ENCODE assay signal across 1 cellular context in the genomic region with DNA sequence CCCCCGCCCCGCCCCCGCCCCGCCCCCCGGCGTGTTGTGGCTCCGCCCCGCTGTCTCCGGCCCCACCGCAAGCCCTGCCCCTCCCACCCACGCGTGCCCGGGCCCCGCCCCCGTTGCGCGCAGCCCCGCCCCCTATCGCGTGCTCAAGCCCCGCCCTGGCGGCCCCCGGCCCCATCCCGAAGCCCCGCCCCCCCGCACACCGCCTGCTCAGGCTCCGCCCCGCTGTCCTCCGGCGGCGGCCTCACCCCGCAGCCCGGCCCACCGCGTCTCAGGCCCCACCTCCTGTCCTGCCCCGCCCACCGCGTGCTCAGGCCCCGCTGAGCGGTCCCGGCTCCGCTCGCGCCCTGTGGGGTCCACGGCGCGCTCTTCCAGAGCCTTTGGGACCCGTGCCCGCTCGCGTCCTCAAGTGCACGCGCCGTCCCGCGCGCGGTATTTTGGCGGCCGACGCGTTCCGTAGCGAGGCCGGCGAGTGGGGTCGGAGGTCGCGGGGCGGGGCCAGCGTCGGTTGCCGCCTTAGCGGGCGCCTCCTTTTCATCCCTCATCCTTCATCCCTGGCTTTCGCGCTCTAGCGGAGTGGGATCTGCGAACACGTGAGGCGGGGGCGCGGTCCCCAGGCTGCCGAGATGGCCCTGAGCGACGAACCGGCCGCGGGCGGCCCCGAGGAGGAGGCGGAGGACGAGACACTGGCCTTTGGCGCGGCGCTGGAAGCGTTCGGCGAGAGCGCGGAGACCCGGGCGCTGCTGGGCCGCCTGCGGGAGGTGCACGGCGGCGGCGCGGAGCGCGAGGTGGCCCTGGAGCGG.
A peak's percentile ranks its signal among the peaks of the same experiment; 100 is the strongest.
TF ChIP-seq lines count a peak whose summit lies in the region.

A gene (plus strand): TSS at position 495 of the 800 bp plus-strand sequence. CDS start 129 bp downstream, at position 624.

TF ChIP-seq in HepG2, 621 proteins besides CTCF, POLR2A, EP300 and RAD21 (continued from another document and continues in another):
- TF ChIP-seq, protein P1, sequence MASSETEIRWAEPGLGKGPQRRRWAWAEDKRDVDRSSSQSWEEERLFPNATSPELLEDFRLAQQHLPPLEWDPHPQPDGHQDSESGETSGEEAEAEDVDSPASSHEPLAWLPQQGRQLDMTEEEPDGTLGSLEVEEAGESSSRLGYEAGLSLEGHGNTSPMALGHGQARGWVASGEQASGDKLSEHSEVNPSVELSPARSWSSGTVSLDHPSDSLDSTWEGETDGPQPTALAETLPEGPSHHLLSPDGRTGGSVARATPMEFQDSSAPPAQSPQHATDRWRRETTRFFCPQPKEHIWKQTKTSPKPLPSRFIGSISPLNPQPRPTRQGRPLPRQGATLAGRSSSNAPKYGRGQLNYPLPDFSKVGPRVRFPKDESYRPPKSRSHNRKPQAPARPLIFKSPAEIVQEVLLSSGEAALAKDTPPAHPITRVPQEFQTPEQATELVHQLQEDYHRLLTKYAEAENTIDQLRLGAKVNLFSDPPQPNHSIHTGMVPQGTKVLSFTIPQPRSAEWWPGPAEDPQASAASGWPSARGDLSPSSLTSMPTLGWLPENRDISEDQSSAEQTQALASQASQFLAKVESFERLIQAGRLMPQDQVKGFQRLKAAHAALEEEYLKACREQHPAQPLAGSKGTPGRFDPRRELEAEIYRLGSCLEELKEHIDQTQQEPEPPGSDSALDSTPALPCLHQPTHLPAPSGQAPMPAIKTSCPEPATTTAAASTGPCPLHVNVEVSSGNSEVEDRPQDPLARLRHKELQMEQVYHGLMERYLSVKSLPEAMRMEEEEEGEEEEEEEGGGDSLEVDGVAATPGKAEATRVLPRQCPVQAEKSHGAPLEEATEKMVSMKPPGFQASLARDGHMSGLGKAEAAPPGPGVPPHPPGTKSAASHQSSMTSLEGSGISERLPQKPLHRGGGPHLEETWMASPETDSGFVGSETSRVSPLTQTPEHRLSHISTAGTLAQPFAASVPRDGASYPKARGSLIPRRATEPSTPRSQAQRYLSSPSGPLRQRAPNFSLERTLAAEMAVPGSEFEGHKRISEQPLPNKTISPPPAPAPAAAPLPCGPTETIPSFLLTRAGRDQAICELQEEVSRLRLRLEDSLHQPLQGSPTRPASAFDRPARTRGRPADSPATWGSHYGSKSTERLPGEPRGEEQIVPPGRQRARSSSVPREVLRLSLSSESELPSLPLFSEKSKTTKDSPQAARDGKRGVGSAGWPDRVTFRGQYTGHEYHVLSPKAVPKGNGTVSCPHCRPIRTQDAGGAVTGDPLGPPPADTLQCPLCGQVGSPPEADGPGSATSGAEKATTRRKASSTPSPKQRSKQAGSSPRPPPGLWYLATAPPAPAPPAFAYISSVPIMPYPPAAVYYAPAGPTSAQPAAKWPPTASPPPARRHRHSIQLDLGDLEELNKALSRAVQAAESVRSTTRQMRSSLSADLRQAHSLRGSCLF (CRISPR knock-in tag; IDR thresholded peaks at IDR 0.05; ENCODE audit: borderline replicate concordance) = peak; percentile 84; the same call in 1 of the 2 replicates
- TF ChIP-seq ZSCAN12 (CRISPR knock-in tag; IDR thresholded peaks at IDR 0.05) (peak; percentile 89; the same call in 1 of the 2 replicates), IKZF1 (IDR thresholded peaks at IDR 0.05) (no peak), SKI (IDR thresholded peaks at IDR 0.05; ENCODE audit: partially characterized antibody) (peak; percentile 58), SNRNP70 (IDR thresholded peaks at IDR 0.05; ENCODE audit: low read depth, low read length) (no peak), SMYD3 (CRISPR knock-in tag; IDR thresholded peaks at IDR 0.05) (no peak), ZFYVE20 (CRISPR knock-in tag; IDR thresholded peaks at IDR 0.05; ENCODE audit: borderline replicate concordance, low read depth) (0 out of 2 replicates have a peak, but pooled peaks have one; percentile 30), ZSCAN29 (CRISPR knock-in tag; conservative IDR thresholded peaks at IDR 0.05) (0 out of 2 replicates have a peak, but pooled peaks have one; percentile 62), ZNF720 (CRISPR knock-in tag; IDR thresholded peaks at IDR 0.05) (no peak), ZFP1 (CRISPR knock-in tag; IDR thresholded peaks at IDR 0.05) (peak; percentile 77; the same call in 1 of the 2 replicates), SIN3B (IDR thresholded peaks at IDR 0.05; ENCODE audit: low read length) (peak; percentile 54; the same call in 1 of the 2 replicates), ZNF501 (CRISPR knock-in tag; IDR thresholded peaks at IDR 0.05) (peak; percentile 99), JUNB (CRISPR knock-in tag; IDR thresholded peaks at IDR 0.05; ENCODE audit: borderline replicate concordance) (peak; percentile 51; the same call in 1 of the 2 replicates), KAT2B (IDR thresholded peaks at IDR 0.05; ENCODE audit: borderline replicate concordance, low read depth, low read length) (no peak), RBAK (CRISPR knock-in tag; IDR thresholded peaks at IDR 0.05) (no peak), SNAPC2 (CRISPR knock-in tag; IDR thresholded peaks at IDR 0.05) (peak; percentile 81; the same call in 1 of the 2 replicates), MLLT10 (CRISPR knock-in tag; IDR thresholded peaks at IDR 0.05) (no peak), CC2D1A (CRISPR knock-in tag; IDR thresholded peaks at IDR 0.05) (no peak), FOXK1 (CRISPR knock-in tag; IDR thresholded peaks at IDR 0.05; ENCODE audit: borderline replicate concordance, low read depth) (peak; percentile 83; the same call in 1 of the 2 replicates), ZNF235 (CRISPR knock-in tag; IDR thresholded peaks at IDR 0.05; ENCODE audit: borderline replicate concordance) (peak; percentile 64; the same call in 1 of the 2 replicates), ZNF615 (CRISPR knock-in tag; IDR thresholded peaks at IDR 0.05; ENCODE audit: borderline replicate concordance) (no peak), ZNF83 (CRISPR knock-in tag; IDR thresholded peaks at IDR 0.05; ENCODE audit: borderline replicate concordance) (peak; percentile 90; the same call in 1 of the 2 replicates), STAT5B (CRISPR knock-in tag; IDR thresholded peaks at IDR 0.05) (no peak), JDP2 (CRISPR knock-in tag; IDR thresholded peaks at IDR 0.05; ENCODE audit: borderline replicate concordance) (no peak; the same call in 1 of the 2 replicates), ZNF572 (CRISPR knock-in tag; IDR thresholded peaks at IDR 0.05) (peak; percentile 78; the same call in 1 of the 2 replicates), MAFG (CRISPR knock-in tag; IDR thresholded peaks at IDR 0.05) (no peak), ZBTB21 (CRISPR knock-in tag; IDR thresholded peaks at IDR 0.05) (0 out of 2 replicates have a peak, but pooled peaks have one; percentile 59), BHLHE40 (IDR thresholded peaks at IDR 0.05; ENCODE audit: low read length) (peak; percentile 75), DPF2 (CRISPR knock-in tag; IDR thresholded peaks at IDR 0.05; ENCODE audit: borderline replicate concordance, low read depth) (no peak), ZNF775 (CRISPR knock-in tag; IDR thresholded peaks at IDR 0.05; ENCODE audit: borderline replicate concordance) (no peak), CREB1 (IDR thresholded peaks at IDR 0.05) (peak; percentile 74), CREB1 (CRISPR knock-in tag; IDR thresholded peaks at IDR 0.05) (no peak), ZNF746 (CRISPR knock-in tag; IDR thresholded peaks at IDR 0.05) (no peak; the same call in 1 of the 2 replicates), NR2C2 (CRISPR knock-in tag; IDR thresholded peaks at IDR 0.05; ENCODE audit: borderline replicate concordance) (peak; percentile 100), SIN3A (IDR thresholded peaks at IDR 0.05; ENCODE audit: borderline replicate concordance, low read depth, low read length) (peak; percentile 63; the same call in 1 of the 2 replicates), TSC22D2 (CRISPR knock-in tag; IDR thresholded peaks at IDR 0.05; ENCODE audit: borderline replicate concordance) (peak; percentile 96; the same call in 1 of the 2 replicates), ZNF891 (CRISPR knock-in tag; IDR thresholded peaks at IDR 0.05) (peak; percentile 92), NFYC (CRISPR knock-in tag; IDR thresholded peaks at IDR 0.05) (peak; percentile 54), HES4 (CRISPR knock-in tag; IDR thresholded peaks at IDR 0.05; ENCODE audit: borderline replicate concordance) (peak; percentile 68), HOXA9 (CRISPR knock-in tag; IDR thresholded peaks at IDR 0.05; ENCODE audit: borderline replicate concordance) (peak; percentile 98)
- TF ChIP-seq, protein P2, sequence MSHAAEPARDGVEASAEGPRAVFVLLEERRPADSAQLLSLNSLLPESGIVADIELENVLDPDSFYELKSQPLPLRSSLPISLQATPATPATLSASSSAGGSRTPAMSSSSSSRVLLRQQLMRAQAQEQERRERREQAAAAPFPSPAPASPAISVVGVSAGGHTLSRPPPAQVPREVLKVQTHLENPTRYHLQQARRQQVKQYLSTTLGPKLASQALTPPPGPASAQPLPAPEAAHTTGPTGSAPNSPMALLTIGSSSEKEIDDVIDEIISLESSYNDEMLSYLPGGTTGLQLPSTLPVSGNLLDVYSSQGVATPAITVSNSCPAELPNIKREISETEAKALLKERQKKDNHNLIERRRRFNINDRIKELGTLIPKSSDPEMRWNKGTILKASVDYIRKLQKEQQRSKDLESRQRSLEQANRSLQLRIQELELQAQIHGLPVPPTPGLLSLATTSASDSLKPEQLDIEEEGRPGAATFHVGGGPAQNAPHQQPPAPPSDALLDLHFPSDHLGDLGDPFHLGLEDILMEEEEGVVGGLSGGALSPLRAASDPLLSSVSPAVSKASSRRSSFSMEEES (CRISPR knock-in tag; IDR thresholded peaks at IDR 0.05) = 0 out of 2 replicates have a peak, but pooled peaks have one; percentile 54
- TF ChIP-seq, protein P3, sequence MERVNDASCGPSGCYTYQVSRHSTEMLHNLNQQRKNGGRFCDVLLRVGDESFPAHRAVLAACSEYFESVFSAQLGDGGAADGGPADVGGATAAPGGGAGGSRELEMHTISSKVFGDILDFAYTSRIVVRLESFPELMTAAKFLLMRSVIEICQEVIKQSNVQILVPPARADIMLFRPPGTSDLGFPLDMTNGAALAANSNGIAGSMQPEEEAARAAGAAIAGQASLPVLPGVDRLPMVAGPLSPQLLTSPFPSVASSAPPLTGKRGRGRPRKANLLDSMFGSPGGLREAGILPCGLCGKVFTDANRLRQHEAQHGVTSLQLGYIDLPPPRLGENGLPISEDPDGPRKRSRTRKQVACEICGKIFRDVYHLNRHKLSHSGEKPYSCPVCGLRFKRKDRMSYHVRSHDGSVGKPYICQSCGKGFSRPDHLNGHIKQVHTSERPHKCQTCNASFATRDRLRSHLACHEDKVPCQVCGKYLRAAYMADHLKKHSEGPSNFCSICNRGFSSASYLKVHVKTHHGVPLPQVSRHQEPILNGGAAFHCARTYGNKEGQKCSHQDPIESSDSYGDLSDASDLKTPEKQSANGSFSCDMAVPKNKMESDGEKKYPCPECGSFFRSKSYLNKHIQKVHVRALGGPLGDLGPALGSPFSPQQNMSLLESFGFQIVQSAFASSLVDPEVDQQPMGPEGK (CRISPR knock-in tag; IDR thresholded peaks at IDR 0.05) = peak; percentile 66
- TF ChIP-seq, protein P4, sequence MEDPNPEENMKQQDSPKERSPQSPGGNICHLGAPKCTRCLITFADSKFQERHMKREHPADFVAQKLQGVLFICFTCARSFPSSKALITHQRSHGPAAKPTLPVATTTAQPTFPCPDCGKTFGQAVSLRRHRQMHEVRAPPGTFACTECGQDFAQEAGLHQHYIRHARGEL (CRISPR knock-in tag; IDR thresholded peaks at IDR 0.05) = no peak
- TF ChIP-seq, protein P5, sequence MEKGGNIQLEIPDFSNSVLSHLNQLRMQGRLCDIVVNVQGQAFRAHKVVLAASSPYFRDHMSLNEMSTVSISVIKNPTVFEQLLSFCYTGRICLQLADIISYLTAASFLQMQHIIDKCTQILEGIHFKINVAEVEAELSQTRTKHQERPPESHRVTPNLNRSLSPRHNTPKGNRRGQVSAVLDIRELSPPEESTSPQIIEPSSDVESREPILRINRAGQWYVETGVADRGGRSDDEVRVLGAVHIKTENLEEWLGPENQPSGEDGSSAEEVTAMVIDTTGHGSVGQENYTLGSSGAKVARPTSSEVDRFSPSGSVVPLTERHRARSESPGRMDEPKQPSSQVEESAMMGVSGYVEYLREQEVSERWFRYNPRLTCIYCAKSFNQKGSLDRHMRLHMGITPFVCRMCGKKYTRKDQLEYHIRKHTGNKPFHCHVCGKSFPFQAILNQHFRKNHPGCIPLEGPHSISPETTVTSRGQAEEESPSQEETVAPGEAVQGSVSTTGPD (CRISPR knock-in tag; IDR thresholded peaks at IDR 0.05) = no peak
- TF ChIP-seq, protein P6, sequence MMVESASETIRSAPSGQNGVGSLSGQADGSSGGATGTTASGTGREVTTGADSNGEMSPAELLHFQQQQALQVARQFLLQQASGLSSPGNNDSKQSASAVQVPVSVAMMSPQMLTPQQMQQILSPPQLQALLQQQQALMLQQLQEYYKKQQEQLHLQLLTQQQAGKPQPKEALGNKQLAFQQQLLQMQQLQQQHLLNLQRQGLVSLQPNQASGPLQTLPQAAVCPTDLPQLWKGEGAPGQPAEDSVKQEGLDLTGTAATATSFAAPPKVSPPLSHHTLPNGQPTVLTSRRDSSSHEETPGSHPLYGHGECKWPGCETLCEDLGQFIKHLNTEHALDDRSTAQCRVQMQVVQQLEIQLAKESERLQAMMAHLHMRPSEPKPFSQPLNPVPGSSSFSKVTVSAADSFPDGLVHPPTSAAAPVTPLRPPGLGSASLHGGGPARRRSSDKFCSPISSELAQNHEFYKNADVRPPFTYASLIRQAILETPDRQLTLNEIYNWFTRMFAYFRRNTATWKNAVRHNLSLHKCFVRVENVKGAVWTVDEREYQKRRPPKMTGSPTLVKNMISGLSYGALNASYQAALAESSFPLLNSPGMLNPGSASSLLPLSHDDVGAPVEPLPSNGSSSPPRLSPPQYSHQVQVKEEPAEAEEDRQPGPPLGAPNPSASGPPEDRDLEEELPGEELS (CRISPR knock-in tag; IDR thresholded peaks at IDR 0.05) = peak; percentile 72
- TF ChIP-seq, protein P7, sequence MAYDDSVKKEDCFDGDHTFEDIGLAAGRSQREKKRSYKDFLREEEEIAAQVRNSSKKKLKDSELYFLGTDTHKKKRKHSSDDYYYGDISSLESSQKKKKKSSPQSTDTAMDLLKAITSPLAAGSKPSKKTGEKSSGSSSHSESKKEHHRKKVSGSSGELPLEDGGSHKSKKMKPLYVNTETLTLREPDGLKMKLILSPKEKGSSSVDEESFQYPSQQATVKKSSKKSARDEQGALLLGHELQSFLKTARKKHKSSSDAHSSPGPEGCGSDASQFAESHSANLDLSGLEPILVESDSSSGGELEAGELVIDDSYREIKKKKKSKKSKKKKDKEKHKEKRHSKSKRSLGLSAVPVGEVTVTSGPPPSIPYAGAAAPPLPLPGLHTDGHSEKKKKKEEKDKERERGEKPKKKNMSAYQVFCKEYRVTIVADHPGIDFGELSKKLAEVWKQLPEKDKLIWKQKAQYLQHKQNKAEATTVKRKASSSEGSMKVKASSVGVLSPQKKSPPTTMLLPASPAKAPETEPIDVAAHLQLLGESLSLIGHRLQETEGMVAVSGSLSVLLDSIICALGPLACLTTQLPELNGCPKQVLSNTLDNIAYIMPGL (CRISPR knock-in tag; IDR thresholded peaks at IDR 0.05; ENCODE audit: borderline replicate concordance in 1 of 2, low read depth in 1 of 2) = peak; percentile 88 to 90
- TF ChIP-seq, protein P8, sequence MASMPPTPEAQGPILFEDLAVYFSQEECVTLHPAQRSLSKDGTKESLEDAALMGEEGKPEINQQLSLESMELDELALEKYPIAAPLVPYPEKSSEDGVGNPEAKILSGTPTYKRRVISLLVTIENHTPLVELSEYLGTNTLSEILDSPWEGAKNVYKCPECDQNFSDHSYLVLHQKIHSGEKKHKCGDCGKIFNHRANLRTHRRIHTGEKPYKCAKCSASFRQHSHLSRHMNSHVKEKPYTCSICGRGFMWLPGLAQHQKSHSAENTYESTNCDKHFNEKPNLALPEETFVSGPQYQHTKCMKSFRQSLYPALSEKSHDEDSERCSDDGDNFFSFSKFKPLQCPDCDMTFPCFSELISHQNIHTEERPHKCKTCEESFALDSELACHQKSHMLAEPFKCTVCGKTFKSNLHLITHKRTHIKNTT (CRISPR knock-in tag; IDR thresholded peaks at IDR 0.05) = 0 out of 2 replicates have a peak, but pooled peaks have one; percentile 73
